Comparison of ENCODE assay signal across 19 cellular contexts in the genomic region with DNA sequence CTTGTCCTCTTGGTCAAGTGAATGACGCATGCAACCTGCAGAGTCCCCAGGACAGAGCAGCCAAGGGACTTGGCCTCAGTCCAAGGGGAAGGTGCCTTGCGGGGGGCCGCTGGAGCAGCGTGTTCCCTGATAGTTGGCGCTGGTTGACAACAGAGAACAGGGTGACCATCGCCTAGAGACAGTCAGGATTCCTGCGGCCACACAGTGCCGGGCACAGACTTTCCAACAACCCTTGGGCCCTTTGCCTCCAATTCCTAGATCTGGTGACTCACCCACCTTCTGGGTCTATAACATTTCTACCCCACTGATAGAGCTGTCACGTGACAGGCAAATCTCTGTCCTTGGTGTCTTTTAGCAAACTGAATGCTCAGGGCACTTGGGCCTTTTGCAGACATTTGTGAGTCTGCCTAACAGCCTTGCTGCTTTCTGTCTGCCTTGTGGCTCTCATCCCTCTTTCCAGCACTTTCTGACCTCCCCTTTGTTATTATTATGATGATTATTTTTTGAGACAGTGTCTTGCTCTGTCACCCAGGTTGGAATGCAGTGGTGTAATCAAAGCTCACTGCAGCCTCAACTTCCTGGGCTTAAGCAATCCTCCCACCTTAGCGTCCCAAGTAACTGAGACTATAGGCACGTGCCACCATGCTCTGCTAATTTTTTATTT. TPM values are rescaled to one million over a fixed set of nuclear protein-coding genes. Genes with fewer than 3 reads are reported as not detected.
DNase-seq lines count a peak whose midpoint lies in the region; ATAC-seq, FAIRE-seq and TF ChIP-seq lines count a peak whose summit lies in the region.
"Had no signal": no experiment of that assay in that cellular context is flagged by ENCODE, and none has a peak within 500 bp of the region (broad histone marks: within the 10 kb centered on the region; RNA-seq: fewer than 3 reads in every experiment).

No MANE protein-coding gene starts in this region.

- H2AFZ ChIP-seq in GM23248 = no peak overlapping the region
- H2AFZ ChIP-seq: GM23338 had no signal

- no peak for TF ChIP-seq POLR2A in A549 (IDR thresholded peaks at IDR 0.05; ENCODE audit: low read length)

- peaks cover 4% of the 10 kb centered on the region; the same call in 1 of the 3 replicates for H3K4me1 ChIP-seq in A549
- no peaks in the 10 kb centered on the region for H3K4me1 ChIP-seq in GM23248 (ENCODE audit: insufficient read depth)
- H3K4me1 ChIP-seq in upper lobe of right lung = no peaks in the 10 kb centered on the region

- no peak for FAIRE-seq in A549 (lab: Jason Lieb, UNC)
- FAIRE-seq: HepG2 had no signal

- no peak overlapping the region for H3K9ac ChIP-seq in GM23248

- POLR2A ChIA-PET in A549 (lab: Yijun Ruan, JAX) = no interaction called here
- POLR2A ChIA-PET in activated CD4-positive, alpha-beta T cell treated with anti-CD3 and anti-CD28 coated beads, Interleukin-2, amount 10 ng/mL, durations not matched to agents 7 days and 5 days (lab: Charles Lee) = interaction anchor here (0.5 kb wide), 1 partner anchor 19 kb away, joined by 8 read pairs; a partner anchor contains a TSS

- WGBS in A549 (ENCODE audit: missing lambda C conversion rate) = 85% methylated on average over 11 of the region's 11 CpGs
- WGBS in GM23248 (ENCODE audit: low coverage in 1 of 2, low lambda C conversion rate in 2 of 2, missing lambda C conversion rate in 2 of 2), 2 experiments = 89 to 93% methylated on average over 11 of the region's 11 CpGs

- no peak for TF ChIP-seq EP300 in A549 (IDR thresholded peaks at IDR 0.05)

- H3K4me2 ChIP-seq in A549 (no peak overlapping the region), GM23248 (ENCODE audit: unreplicated experiment) (no peak overlapping the region)
- H3K4me2 ChIP-seq: GM23338 had no signal

- H3K9me3 Mint-ChIP-seq in activated CD4-positive, alpha-beta T cell treated with anti-CD3 and anti-CD28 coated beads, Interleukin-2, amount 10 ng/mL, durations not matched to agents 7 days and 5 days = no peaks in the 10 kb centered on the region
- H3K9me3 Mint-ChIP-seq: GM23338 had no signal

- no peaks in the 10 kb centered on the region for H3K9me2 ChIP-seq in GM23248 (ENCODE audit: insufficient read depth)

- no peaks in the 10 kb centered on the region for H3K27me3 ChIP-seq in GM23248 (replicated peaks; ENCODE audit: insufficient read depth)
- H3K27me3 ChIP-seq in upper lobe of right lung = no peaks in the 10 kb centered on the region

- H3K27ac ChIP-seq in A549 = no peak overlapping the region
- no peak overlapping the region for H3K27ac ChIP-seq in GM23248
- H3K27ac ChIP-seq in upper lobe of right lung = no peak overlapping the region

- TF ChIP-seq CTCF in A549 (IDR thresholded peaks at IDR 0.05) = no peak
- no peak for TF ChIP-seq CTCF in fibroblast of pulmonary artery (IDR thresholded peaks at IDR 0.05; ENCODE audit: low read length, missing control alignments)
- no peak for TF ChIP-seq CTCF in upper lobe of right lung (IDR thresholded peaks at IDR 0.05)

- H3K36me3 ChIP-seq in GM23248 (ENCODE audit: low read depth) = no peaks in the 10 kb centered on the region; the same call in 1 of the 2 replicates
- peaks cover 15% of the 10 kb centered on the region for H3K36me3 ChIP-seq in upper lobe of right lung

- H3K27me3 Mint-ChIP-seq in activated CD4-positive, alpha-beta T cell treated with anti-CD3 and anti-CD28 coated beads, Interleukin-2, amount 10 ng/mL, durations not matched to agents 7 days and 5 days = no peaks in the 10 kb centered on the region

- H3K4me1 Mint-ChIP-seq in activated CD4-positive, alpha-beta T cell treated with anti-CD3 and anti-CD28 coated beads, Interleukin-2, amount 10 ng/mL, durations not matched to agents 7 days and 5 days = no peaks in the 10 kb centered on the region
- H3K4me1 Mint-ChIP-seq: GM23338 had no signal

- no peak overlapping the region for H3K4me3 Mint-ChIP-seq in activated CD4-positive, alpha-beta T cell treated with anti-CD3 and anti-CD28 coated beads, Interleukin-2, amount 10 ng/mL, durations not matched to agents 7 days and 5 days
- H3K4me3 Mint-ChIP-seq: GM23338 had no signal

- intact Hi-C loops in upper lobe of right lung (cut with DNase I) = no loop called here

- in situ Hi-C loops in GM23248 (cut with MboI) = no loop called here

- no peak overlapping the region for H3K4me3 ChIP-seq in A549
- no peak overlapping the region for H3K4me3 ChIP-seq in GM23248
- no peak overlapping the region for H3K4me3 ChIP-seq in fibroblast of pulmonary artery (replicated peaks; ENCODE audit: low read depth, low read length)
- H3K4me3 ChIP-seq in upper lobe of right lung = no peak overlapping the region
- H3K4me3 ChIP-seq: GM23338 had no signal

- no peaks in the 10 kb centered on the region for H3K9me3 ChIP-seq in A549
- no peaks in the 10 kb centered on the region for H3K9me3 ChIP-seq in GM23248 (ENCODE audit: low read depth)
- H3K9me3 ChIP-seq in upper lobe of right lung = no peaks in the 10 kb centered on the region

- no peaks in the 10 kb centered on the region for H3K79me2 ChIP-seq in GM23248 (ENCODE audit: insufficient read depth)

- no peak overlapping the region for H3K27ac Mint-ChIP-seq in activated CD4-positive, alpha-beta T cell treated with anti-CD3 and anti-CD28 coated beads, Interleukin-2, amount 10 ng/mL, durations not matched to agents 7 days and 5 days
- H3K27ac Mint-ChIP-seq: GM23338 had no signal

- peaks cover 67% of the 10 kb centered on the region for H3K36me3 Mint-ChIP-seq in activated CD4-positive, alpha-beta T cell treated with anti-CD3 and anti-CD28 coated beads, Interleukin-2, amount 10 ng/mL, durations not matched to agents 7 days and 5 days (ENCODE audit: low read depth)

- DNase-seq in A549 (ENCODE audit: low read depth in 1 of 2, low spot score in 1 of 2) (no peak), GM23248 (peak; percentile 52), SW 1271 (lab: John Stamatoyannopoulos, UW) (peak; percentile 48 to 51), fibroblast of pulmonary artery (ENCODE audit: low read depth) (peak; percentile 33), NCI-H2081 (lab: John Stamatoyannopoulos, UW) (no peak), upper lobe of right lung (no peak), SKM-1 treated with dmso at 0.1 percent for 144 hours (lab: John Stamatoyannopoulos, UW; ENCODE audit: unreplicated experiment) (no peak)
- no peak for DNase-seq in activated CD4-positive, alpha-beta T cell treated with anti-CD3 and anti-CD28 coated beads, Interleukin-2, amount 10 ng/mL, durations not matched to agents 7 days and 5 days
- DNase-seq: AML-193, Calu3, GDM1, Karpas-422, NCI-H1930, NCI-H2171 treated with DMSO at 0.1 percent for 48 hours, NCI-H82, RPMI8226 had no signal

- CTCF ChIA-PET in A549 (lab: Yijun Ruan, JAX) = interaction anchor here (0.8 to 1.2 kb wide), 3 partner anchors 25 to 53 kb away, joined by 3 to 7 read pairs (median 3); no protein-coding TSS in a partner anchor
- CTCF ChIA-PET in activated CD4-positive, alpha-beta T cell treated with anti-CD3 and anti-CD28 coated beads, Interleukin-2, amount 10 ng/mL, durations not matched to agents 7 days and 5 days (lab: Charles Lee) = no interaction called here

- no peaks in the 10 kb centered on the region for H4K20me1 ChIP-seq in GM23248 (ENCODE audit: insufficient read depth)

- ATAC-seq in A549 = no peak
- ATAC-seq in upper lobe of right lung = no peak
- ATAC-seq: GM23338, HepG2 had no signal

- no peaks in the 10 kb centered on the region for H3F3A ChIP-seq in GM23248 (ENCODE audit: insufficient read depth)

- no peak for TF ChIP-seq RAD21 in A549 (conservative IDR thresholded peaks at IDR 0.05 in 1 of 2, IDR thresholded peaks at IDR 0.05 in 1 of 2)

RNA-seq across cellular contexts. Expression of a gene that starts 11.9 kb away (rescaled TPM):
- polyA plus RNA-seq in A549 (2011; rRNA removed) (9.5 and 9.6 TPM in 2 replicates), A549 (2017; fragmentation: RNase III; extraction: RNeasy Plus Mini Kit Qiagen cat#74134 plus additional on column Dnase treatment) (20.7 to 22.6 TPM (median 22.2 TPM) in 3 replicates), GM23248 (2016; fragmentation: Nextera tagmentation; extraction: Ambion mirVana) (4.2 and 4.8 TPM in 2 replicates)
- polyA plus RNA-seq in A549 (2012; cell fraction: cytosol; rRNA removed) = 34.1 and 41.0 TPM in 2 replicates
- polyA plus RNA-seq in A549 (2012; cell fraction: nucleus; rRNA removed) = 96.6 and 133 TPM in 2 replicates
- 12.1 and 12.2 TPM in 2 replicates for polyA minus RNA-seq in A549 (2011; rRNA and poly(A)+ RNA removed)
- total RNA-seq in GM23248 (2014; rRNA removed; shearing (Covaris generic)) = 6.8 and 8.3 TPM in 2 replicates
- total RNA-seq in activated CD4-positive, alpha-beta T cell treated with anti-CD3 and anti-CD28 coated beads, Interleukin-2, amount 10 ng/mL, durations not matched to agents 7 days and 5 days = 10 to 100 TPM; 15.5 to 21.4 TPM
- not detected for total RNA-seq in upper lobe of right lung

RNA-seq across cellular contexts. Expression of a gene that starts 18.8 kb away (rescaled TPM):
- polyA plus RNA-seq in A549 (2011; rRNA removed) = 6.5 and 8.0 TPM in 2 replicates
- 10.6 and 12.4 TPM in 2 replicates for polyA plus RNA-seq in A549 (2012; cell fraction: cytosol; rRNA removed)
- 31.4 and 40.3 TPM in 2 replicates for polyA plus RNA-seq in A549 (2012; cell fraction: nucleus; rRNA removed)
- polyA plus RNA-seq in A549 (2017; fragmentation: RNase III; extraction: RNeasy Plus Mini Kit Qiagen cat#74134 plus additional on column Dnase treatment) = 13.4 to 15.1 TPM (median 14.4 TPM) in 3 replicates
- polyA minus RNA-seq in A549 (2011; rRNA and poly(A)+ RNA removed) = 23.6 and 29.5 TPM in 2 replicates
- 11.5 and 15.7 TPM in 2 replicates for total RNA-seq in GM23248 (2014; rRNA removed; shearing (Covaris generic))
- polyA plus RNA-seq in GM23248 (2016; fragmentation: Nextera tagmentation; extraction: Ambion mirVana) = 9.3 and 10.5 TPM in 2 replicates
- total RNA-seq in activated CD4-positive, alpha-beta T cell treated with anti-CD3 and anti-CD28 coated beads, Interleukin-2, amount 10 ng/mL, durations not matched to agents 7 days and 5 days = 100 to 1,000 TPM in 1 of 2 experiments, 10 to 100 TPM in 1; 99.3 to 101 TPM
- total RNA-seq in upper lobe of right lung = 3.6 TPM

RNA-seq across cellular contexts. Expression of a gene that starts 23.0 kb away (rescaled TPM):
- polyA plus RNA-seq in A549 (2011; rRNA removed) (not detected in 2 replicates), A549 (2017; fragmentation: RNase III; extraction: RNeasy Plus Mini Kit Qiagen cat#74134 plus additional on column Dnase treatment) (0.04 TPM in 1 of 3 replicates, not detected in the others), GM23248 (2016; fragmentation: Nextera tagmentation; extraction: Ambion mirVana) (not detected in 2 replicates)
- 0.01 TPM in 1 of 2 replicates, not detected in the other for polyA plus RNA-seq in A549 (2012; cell fraction: cytosol; rRNA removed)
- 0.04 and 0.19 TPM in 2 replicates for polyA plus RNA-seq in A549 (2012; cell fraction: nucleus; rRNA removed)
- not detected in 2 replicates for polyA minus RNA-seq in A549 (2011; rRNA and poly(A)+ RNA removed)
- 1.8 TPM in 1 of 2 replicates, not detected in the other for total RNA-seq in GM23248 (2014; rRNA removed; shearing (Covaris generic))
- total RNA-seq in activated CD4-positive, alpha-beta T cell treated with anti-CD3 and anti-CD28 coated beads, Interleukin-2, amount 10 ng/mL, durations not matched to agents 7 days and 5 days = not detected
- not detected for total RNA-seq in upper lobe of right lung
- total RNA-seq: Calu3, SK-MEL-5 had no signal

RNA-seq across cellular contexts. Expression of a gene that starts 26.9 kb away (rescaled TPM):
- polyA plus RNA-seq in A549 (2011; rRNA removed) (4.0 and 4.2 TPM in 2 replicates), A549 (2017; fragmentation: RNase III; extraction: RNeasy Plus Mini Kit Qiagen cat#74134 plus additional on column Dnase treatment) (5.9 to 7.3 TPM (median 6.3 TPM) in 3 replicates), GM23248 (2016; fragmentation: Nextera tagmentation; extraction: Ambion mirVana) (9.3 and 10.1 TPM in 2 replicates)
- 6.2 and 8.4 TPM in 2 replicates for polyA plus RNA-seq in A549 (2012; cell fraction: cytosol; rRNA removed)
- polyA plus RNA-seq in A549 (2012; cell fraction: nucleus; rRNA removed) = 19.7 and 29.5 TPM in 2 replicates
- 5.1 and 7.7 TPM in 2 replicates for polyA minus RNA-seq in A549 (2011; rRNA and poly(A)+ RNA removed)
- 17.8 and 18.7 TPM in 2 replicates for total RNA-seq in GM23248 (2014; rRNA removed; shearing (Covaris generic))
- 1 to 10 TPM; 8.1 TPM for total RNA-seq in activated CD4-positive, alpha-beta T cell treated with anti-CD3 and anti-CD28 coated beads, Interleukin-2, amount 10 ng/mL, durations not matched to agents 7 days and 5 days
- total RNA-seq in upper lobe of right lung = 43.7 TPM

Comparison
In these comparisons a context has a peak if more than half of its experiments do, and no peak if none do; other contexts are left out.
1. DNase-seq: peak in GM23248 (single experiment), SW 1271 (2 of 2) and fibroblast of pulmonary artery (single experiment); none in A549 (0 of 2), NCI-H2081 (0 of 2), activated CD4-positive, alpha-beta T cell treated with anti-CD3 and anti-CD28 coated beads, Interleukin-2, amount 10 ng/mL, durations not matched to agents 7 days and 5 days (single experiment), upper lobe of right lung (single experiment) and SKM-1 treated with dmso at 0.1 percent for 144 hours (single experiment).